Comparison of ENCODE assay signal across 7 cellular contexts in the genomic region with DNA sequence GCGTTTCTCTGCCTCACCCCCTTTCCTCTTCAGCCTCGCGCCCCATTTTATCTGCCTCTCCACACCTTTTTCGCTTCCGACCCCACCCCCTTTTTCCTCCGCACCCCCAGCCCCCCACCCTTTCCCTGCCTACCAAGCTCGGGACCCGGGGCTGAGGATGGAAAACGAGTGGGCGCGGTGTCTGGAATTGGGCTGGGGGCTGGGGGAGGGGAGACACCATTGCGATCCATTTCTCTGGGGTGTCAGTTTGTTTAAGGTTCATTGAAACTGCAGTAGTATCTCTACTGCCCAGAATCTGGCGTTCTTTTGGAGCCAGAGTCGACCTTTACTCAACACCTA. TPM values are rescaled to one million over a fixed set of nuclear protein-coding genes. Genes with fewer than 3 reads are reported as not detected.
A peak's percentile ranks its signal among the peaks of the same experiment; 100 is the strongest.
DNase-seq lines count a peak whose midpoint lies in the region; ATAC-seq lines count a peak whose summit lies in the region.

No MANE protein-coding gene starts in this region.

- no peaks in the 10 kb centered on the region for H3K36me3 ChIP-seq in HUES64 (ENCODE audit: insufficient read depth, low read length)

- intact Hi-C loops in activated T-helper 2 cell treated with anti-CD3 and anti-CD28 coated beads, Interferon-gamma antibody, Interleukin-2, Interleukin-4, amounts not matched to agents 10 μg/mL and 5 μg/mL and 100 μg/mL, durations not matched to agents 14 hours and 24 hours and 36 hours (cut with micrococcal nuclease): loop anchor here (1.0 kb wide), 1 partner anchor 12 kb away; no protein-coding TSS in a partner anchor

- no peak overlapping the region for H3K27ac ChIP-seq in HUES64 (ENCODE audit: low read depth, low read length)

- H3K27me3 ChIP-seq in HUES64 (ENCODE audit: insufficient read depth, low read length): no peaks in the 10 kb centered on the region

- DNase-seq in activated T-helper 2 cell treated with anti-CD3 and anti-CD28 coated beads, Interferon-gamma antibody, Interleukin-2, Interleukin-4, amounts not matched to agents 10 μg/mL and 5 μg/mL and 100 μg/mL, durations not matched to agents 14 hours and 24 hours and 36 hours (ENCODE audit: low spot score): no peak
- DNase-seq in iPS-NIHi7 (ENCODE audit: extremely low spot score): peak; percentile 17
- no peak for DNase-seq in stimulated activated naive B cell treated with anti-CD40 and anti-IgM and Interleukin-4, amounts not matched to agents 10 μg/mL and 1 μg/mL and 100 μg/mL, for 72 hours
- DNase-seq in SKM-1 treated with dmso at 0.1 percent for 144 hours (lab: John Stamatoyannopoulos, UW; ENCODE audit: unreplicated experiment): no peak
- DNase-seq in NCI-H82 (lab: John Stamatoyannopoulos, UW): no peak

- peak overlapping the region; percentile 90 for H3K4me3 Mint-ChIP-seq in activated T-helper 2 cell treated with anti-CD3 and anti-CD28 coated beads, Interferon-gamma antibody, Interleukin-2, Interleukin-4, amounts not matched to agents 10 μg/mL and 5 μg/mL and 100 μg/mL, durations not matched to agents 14 hours and 24 hours and 36 hours (ENCODE audit: low read depth)
- H3K4me3 Mint-ChIP-seq in stimulated activated naive B cell treated with anti-CD40 and anti-IgM and Interleukin-4, amounts not matched to agents 10 μg/mL and 1 μg/mL and 100 μg/mL, for 72 hours: peak overlapping the region; percentile 88 to 96

- H3K36me3 Mint-ChIP-seq in activated T-helper 2 cell treated with anti-CD3 and anti-CD28 coated beads, Interferon-gamma antibody, Interleukin-2, Interleukin-4, amounts not matched to agents 10 μg/mL and 5 μg/mL and 100 μg/mL, durations not matched to agents 14 hours and 24 hours and 36 hours (ENCODE audit: low read depth): peaks cover 3% of the 10 kb centered on the region
- H3K36me3 Mint-ChIP-seq in stimulated activated naive B cell treated with anti-CD40 and anti-IgM and Interleukin-4, amounts not matched to agents 10 μg/mL and 1 μg/mL and 100 μg/mL, for 72 hours: peaks cover 3 to 4% of the 10 kb centered on the region in 2 donors

- no peak for ATAC-seq in stimulated activated naive B cell treated with anti-CD40 and anti-IgM and Interleukin-4, amounts not matched to agents 10 μg/mL and 1 μg/mL and 100 μg/mL, for 72 hours (replicated peaks)
- no peak for ATAC-seq in HG03432 (IDR thresholded peaks at IDR 0.05; ENCODE audit: unreplicated experiment)

- no peaks in the 10 kb centered on the region for H3K9me3 Mint-ChIP-seq in activated T-helper 2 cell treated with anti-CD3 and anti-CD28 coated beads, Interferon-gamma antibody, Interleukin-2, Interleukin-4, amounts not matched to agents 10 μg/mL and 5 μg/mL and 100 μg/mL, durations not matched to agents 14 hours and 24 hours and 36 hours
- peaks cover 0 to 3% of the 10 kb centered on the region in 2 donors for H3K9me3 Mint-ChIP-seq in stimulated activated naive B cell treated with anti-CD40 and anti-IgM and Interleukin-4, amounts not matched to agents 10 μg/mL and 1 μg/mL and 100 μg/mL, for 72 hours

- no peaks in the 10 kb centered on the region for H3K9me3 ChIP-seq in HUES64 (ENCODE audit: insufficient read depth, low read depth, low read length)

- H3K4me1 ChIP-seq in HUES64 (ENCODE audit: insufficient read depth, low read length): 0 out of 2 replicates have a peak, but pooled peaks cover 5% of the 10 kb centered on the region

- H3K9ac ChIP-seq in HUES64 (ENCODE audit: low read depth, low read length): no peak overlapping the region

- H3K4me1 Mint-ChIP-seq in activated T-helper 2 cell treated with anti-CD3 and anti-CD28 coated beads, Interferon-gamma antibody, Interleukin-2, Interleukin-4, amounts not matched to agents 10 μg/mL and 5 μg/mL and 100 μg/mL, durations not matched to agents 14 hours and 24 hours and 36 hours (ENCODE audit: low read depth): peaks cover 41% of the 10 kb centered on the region
- H3K4me1 Mint-ChIP-seq in stimulated activated naive B cell treated with anti-CD40 and anti-IgM and Interleukin-4, amounts not matched to agents 10 μg/mL and 1 μg/mL and 100 μg/mL, for 72 hours: peaks cover 21 to 38% of the 10 kb centered on the region in 2 donors

- peak overlapping the region; percentile 60 for H3K27ac Mint-ChIP-seq in activated T-helper 2 cell treated with anti-CD3 and anti-CD28 coated beads, Interferon-gamma antibody, Interleukin-2, Interleukin-4, amounts not matched to agents 10 μg/mL and 5 μg/mL and 100 μg/mL, durations not matched to agents 14 hours and 24 hours and 36 hours
- H3K27ac Mint-ChIP-seq in stimulated activated naive B cell treated with anti-CD40 and anti-IgM and Interleukin-4, amounts not matched to agents 10 μg/mL and 1 μg/mL and 100 μg/mL, for 72 hours: peak overlapping the region; percentile 86

- WGBS in HUES64: 2% methylated on average over 11 of the region's 14 CpGs

- no peaks in the 10 kb centered on the region for H3K27me3 Mint-ChIP-seq in activated T-helper 2 cell treated with anti-CD3 and anti-CD28 coated beads, Interferon-gamma antibody, Interleukin-2, Interleukin-4, amounts not matched to agents 10 μg/mL and 5 μg/mL and 100 μg/mL, durations not matched to agents 14 hours and 24 hours and 36 hours (ENCODE audit: low read depth)
- H3K27me3 Mint-ChIP-seq in stimulated activated naive B cell treated with anti-CD40 and anti-IgM and Interleukin-4, amounts not matched to agents 10 μg/mL and 1 μg/mL and 100 μg/mL, for 72 hours: no peaks in the 10 kb centered on the region

- peak overlapping the region; percentile 98 for H3K4me3 ChIP-seq in HUES64 (ENCODE audit: low read length)

RNA-seq across cellular contexts. Expression of gene SLC9A6, which starts 0.7 kb away (rescaled TPM):
- 8.7 TPM for polyA plus RNA-seq in HUES64 (2013, experiment 1 of 2)
- 8.7 TPM for polyA plus RNA-seq in HUES64 (2013, experiment 2 of 2)
- total RNA-seq in activated T-helper 2 cell treated with anti-CD3 and anti-CD28 coated beads, Interferon-gamma antibody, Interleukin-2, Interleukin-4, amounts not matched to agents 10 μg/mL and 5 μg/mL and 100 μg/mL, durations not matched to agents 14 hours and 24 hours and 36 hours: 10.5 and 10.7 TPM in 2 replicates

RNA-seq across cellular contexts. Expression of gene MMGT1, which starts 12.2 kb away (rescaled TPM):
- 14.8 TPM for polyA plus RNA-seq in HUES64 (2013, experiment 1 of 2)
- polyA plus RNA-seq in HUES64 (2013, experiment 2 of 2): 17.1 TPM
- 24.0 and 24.6 TPM in 2 replicates for total RNA-seq in activated T-helper 2 cell treated with anti-CD3 and anti-CD28 coated beads, Interferon-gamma antibody, Interleukin-2, Interleukin-4, amounts not matched to agents 10 μg/mL and 5 μg/mL and 100 μg/mL, durations not matched to agents 14 hours and 24 hours and 36 hours
